ENCODE assay signal across 1 cellular context in genomic region chr3:82355228-82355627, GRCh38.
TF ChIP-seq lines count a peak whose summit lies in the region.

No MANE protein-coding gene starts in this region.

TF ChIP-seq in WTC11, 78 proteins besides CTCF, POLR2A, EP300 and RAD21 (continued from another document):
- TF ChIP-seq, protein P1, sequence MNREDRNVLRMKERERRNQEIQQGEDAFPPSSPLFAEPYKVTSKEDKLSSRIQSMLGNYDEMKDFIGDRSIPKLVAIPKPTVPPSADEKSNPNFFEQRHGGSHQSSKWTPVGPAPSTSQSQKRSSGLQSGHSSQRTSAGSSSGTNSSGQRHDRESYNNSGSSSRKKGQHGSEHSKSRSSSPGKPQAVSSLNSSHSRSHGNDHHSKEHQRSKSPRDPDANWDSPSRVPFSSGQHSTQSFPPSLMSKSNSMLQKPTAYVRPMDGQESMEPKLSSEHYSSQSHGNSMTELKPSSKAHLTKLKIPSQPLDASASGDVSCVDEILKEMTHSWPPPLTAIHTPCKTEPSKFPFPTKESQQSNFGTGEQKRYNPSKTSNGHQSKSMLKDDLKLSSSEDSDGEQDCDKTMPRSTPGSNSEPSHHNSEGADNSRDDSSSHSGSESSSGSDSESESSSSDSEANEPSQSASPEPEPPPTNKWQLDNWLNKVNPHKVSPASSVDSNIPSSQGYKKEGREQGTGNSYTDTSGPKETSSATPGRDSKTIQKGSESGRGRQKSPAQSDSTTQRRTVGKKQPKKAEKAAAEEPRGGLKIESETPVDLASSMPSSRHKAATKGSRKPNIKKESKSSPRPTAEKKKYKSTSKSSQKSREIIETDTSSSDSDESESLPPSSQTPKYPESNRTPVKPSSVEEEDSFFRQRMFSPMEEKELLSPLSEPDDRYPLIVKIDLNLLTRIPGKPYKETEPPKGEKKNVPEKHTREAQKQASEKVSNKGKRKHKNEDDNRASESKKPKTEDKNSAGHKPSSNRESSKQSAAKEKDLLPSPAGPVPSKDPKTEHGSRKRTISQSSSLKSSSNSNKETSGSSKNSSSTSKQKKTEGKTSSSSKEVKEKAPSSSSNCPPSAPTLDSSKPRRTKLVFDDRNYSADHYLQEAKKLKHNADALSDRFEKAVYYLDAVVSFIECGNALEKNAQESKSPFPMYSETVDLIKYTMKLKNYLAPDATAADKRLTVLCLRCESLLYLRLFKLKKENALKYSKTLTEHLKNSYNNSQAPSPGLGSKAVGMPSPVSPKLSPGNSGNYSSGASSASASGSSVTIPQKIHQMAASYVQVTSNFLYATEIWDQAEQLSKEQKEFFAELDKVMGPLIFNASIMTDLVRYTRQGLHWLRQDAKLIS (CRISPR knock-in tag; IDR thresholded peaks at IDR 0.05; ENCODE audit: borderline replicate concordance): no peak
- TF ChIP-seq NR1H2 (CRISPR knock-in tag; IDR thresholded peaks at IDR 0.05) (no peak), JUN (CRISPR knock-in tag; IDR thresholded peaks at IDR 0.05) (no peak), ZNF219 (CRISPR knock-in tag; IDR thresholded peaks at IDR 0.05; ENCODE audit: borderline replicate concordance) (no peak), ZBTB21 (CRISPR knock-in tag; IDR thresholded peaks at IDR 0.05; ENCODE audit: borderline replicate concordance) (no peak), ZNF532 (CRISPR knock-in tag; IDR thresholded peaks at IDR 0.05; ENCODE audit: borderline replicate concordance) (no peak), RORB (CRISPR knock-in tag; IDR thresholded peaks at IDR 0.05) (no peak), ZBTB43 (CRISPR knock-in tag; IDR thresholded peaks at IDR 0.05) (no peak), SOX15 (CRISPR knock-in tag; IDR thresholded peaks at IDR 0.05) (no peak), ETV6 (CRISPR knock-in tag; IDR thresholded peaks at IDR 0.05) (no peak)
- TF ChIP-seq, protein P2, sequence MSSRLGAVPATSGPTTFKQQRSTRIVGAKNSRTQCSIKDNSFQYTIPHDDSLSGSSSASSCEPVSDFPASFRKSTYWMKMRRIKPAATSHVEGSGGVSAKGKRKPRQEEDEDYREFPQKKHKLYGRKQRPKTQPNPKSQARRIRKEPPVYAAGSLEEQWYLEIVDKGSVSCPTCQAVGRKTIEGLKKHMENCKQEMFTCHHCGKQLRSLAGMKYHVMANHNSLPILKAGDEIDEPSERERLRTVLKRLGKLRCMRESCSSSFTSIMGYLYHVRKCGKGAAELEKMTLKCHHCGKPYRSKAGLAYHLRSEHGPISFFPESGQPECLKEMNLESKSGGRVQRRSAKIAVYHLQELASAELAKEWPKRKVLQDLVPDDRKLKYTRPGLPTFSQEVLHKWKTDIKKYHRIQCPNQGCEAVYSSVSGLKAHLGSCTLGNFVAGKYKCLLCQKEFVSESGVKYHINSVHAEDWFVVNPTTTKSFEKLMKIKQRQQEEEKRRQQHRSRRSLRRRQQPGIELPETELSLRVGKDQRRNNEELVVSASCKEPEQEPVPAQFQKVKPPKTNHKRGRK (CRISPR knock-in tag; IDR thresholded peaks at IDR 0.05; ENCODE audit: borderline replicate concordance): no peak
TF ChIP-seq in WTC11: peak in this region for 0.
